1 cellular context compared by ENCODE assay signal in the genomic region with DNA sequence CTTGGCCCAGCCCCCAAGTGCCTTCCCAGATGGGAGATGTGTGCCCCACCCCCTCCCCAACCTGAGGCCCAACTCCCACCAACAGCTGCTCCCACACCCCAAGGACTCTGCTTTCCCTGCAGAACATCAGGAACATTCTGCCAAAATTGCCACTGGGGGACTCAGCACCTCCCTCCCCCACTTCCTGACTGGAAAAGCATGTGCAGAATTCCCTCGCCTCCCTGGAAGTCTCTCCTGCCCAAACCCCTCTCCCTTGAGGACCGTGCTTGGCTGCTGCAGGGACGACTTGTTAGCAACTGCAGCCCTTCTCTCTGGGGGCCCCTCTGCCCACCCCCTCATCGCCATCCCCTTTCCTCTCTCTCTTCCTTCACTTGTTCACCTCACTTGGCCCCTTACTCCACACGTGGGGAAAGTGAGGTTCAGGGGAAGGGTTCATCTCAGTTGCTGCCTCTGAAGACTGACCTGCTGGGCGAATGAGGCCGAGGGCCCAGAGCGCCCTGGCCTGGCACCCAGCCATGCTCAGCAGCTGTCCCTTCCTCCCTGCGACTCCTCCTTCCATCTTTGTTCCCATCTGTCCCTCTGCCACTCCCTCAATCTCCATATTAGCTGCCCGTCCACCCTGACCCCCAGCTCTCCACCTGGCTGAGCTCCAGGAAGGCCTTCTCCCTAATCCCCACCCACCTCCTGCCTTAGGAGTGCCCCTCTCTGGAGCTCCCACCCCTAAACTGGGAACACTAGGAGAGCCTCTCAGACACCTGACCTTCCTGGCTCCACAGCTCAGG.
TF ChIP-seq lines count a peak whose summit lies in the region.

No MANE protein-coding gene starts in this region.

TF ChIP-seq in WTC11, 78 proteins besides CTCF, POLR2A, EP300 and RAD21 (continued from another document):
- TF ChIP-seq, protein P1, sequence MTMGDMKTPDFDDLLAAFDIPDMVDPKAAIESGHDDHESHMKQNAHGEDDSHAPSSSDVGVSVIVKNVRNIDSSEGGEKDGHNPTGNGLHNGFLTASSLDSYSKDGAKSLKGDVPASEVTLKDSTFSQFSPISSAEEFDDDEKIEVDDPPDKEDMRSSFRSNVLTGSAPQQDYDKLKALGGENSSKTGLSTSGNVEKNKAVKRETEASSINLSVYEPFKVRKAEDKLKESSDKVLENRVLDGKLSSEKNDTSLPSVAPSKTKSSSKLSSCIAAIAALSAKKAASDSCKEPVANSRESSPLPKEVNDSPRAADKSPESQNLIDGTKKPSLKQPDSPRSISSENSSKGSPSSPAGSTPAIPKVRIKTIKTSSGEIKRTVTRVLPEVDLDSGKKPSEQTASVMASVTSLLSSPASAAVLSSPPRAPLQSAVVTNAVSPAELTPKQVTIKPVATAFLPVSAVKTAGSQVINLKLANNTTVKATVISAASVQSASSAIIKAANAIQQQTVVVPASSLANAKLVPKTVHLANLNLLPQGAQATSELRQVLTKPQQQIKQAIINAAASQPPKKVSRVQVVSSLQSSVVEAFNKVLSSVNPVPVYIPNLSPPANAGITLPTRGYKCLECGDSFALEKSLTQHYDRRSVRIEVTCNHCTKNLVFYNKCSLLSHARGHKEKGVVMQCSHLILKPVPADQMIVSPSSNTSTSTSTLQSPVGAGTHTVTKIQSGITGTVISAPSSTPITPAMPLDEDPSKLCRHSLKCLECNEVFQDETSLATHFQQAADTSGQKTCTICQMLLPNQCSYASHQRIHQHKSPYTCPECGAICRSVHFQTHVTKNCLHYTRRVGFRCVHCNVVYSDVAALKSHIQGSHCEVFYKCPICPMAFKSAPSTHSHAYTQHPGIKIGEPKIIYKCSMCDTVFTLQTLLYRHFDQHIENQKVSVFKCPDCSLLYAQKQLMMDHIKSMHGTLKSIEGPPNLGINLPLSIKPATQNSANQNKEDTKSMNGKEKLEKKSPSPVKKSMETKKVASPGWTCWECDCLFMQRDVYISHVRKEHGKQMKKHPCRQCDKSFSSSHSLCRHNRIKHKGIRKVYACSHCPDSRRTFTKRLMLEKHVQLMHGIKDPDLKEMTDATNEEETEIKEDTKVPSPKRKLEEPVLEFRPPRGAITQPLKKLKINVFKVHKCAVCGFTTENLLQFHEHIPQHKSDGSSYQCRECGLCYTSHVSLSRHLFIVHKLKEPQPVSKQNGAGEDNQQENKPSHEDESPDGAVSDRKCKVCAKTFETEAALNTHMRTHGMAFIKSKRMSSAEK (CRISPR knock-in tag; IDR thresholded peaks at IDR 0.05; ENCODE audit: borderline replicate concordance): no peak
